22 cellular contexts compared by ENCODE assay signal in genomic region chr20:25218492-25218891, GRCh38.
"Had no signal": no experiment of that assay in that cellular context is flagged by ENCODE, and none has a peak within 500 bp of the region (broad histone marks: within the 10 kb centered on the region; RNA-seq: fewer than 3 reads in every experiment).

No MANE protein-coding gene starts in this region.

- H3K4me3 ChIP-seq: cardiac muscle cell, MG63 had no signal

- H3K27me3 Mint-ChIP-seq: activated CD4-positive, alpha-beta T cell treated with anti-CD3 and anti-CD28 coated beads for 36 hours; activated CD8-positive, alpha-beta T cell treated with anti-CD3 and anti-CD28 coated beads for 36 hours; activated naive CD8-positive, alpha-beta T cell had no signal

- H3K27me3 ChIP-seq: brain microvascular endothelial cell, cardiac muscle cell, MG63 had no signal

- H3K27ac ChIP-seq: brain microvascular endothelial cell, cardiac muscle cell, WERI-Rb-1 had no signal

- H3K9me3 ChIP-seq: MG63, SK-N-SH had no signal

- H3K4me3 Mint-ChIP-seq: activated CD4-positive, alpha-beta T cell treated with anti-CD3 and anti-CD28 coated beads for 36 hours; activated CD8-positive, alpha-beta T cell treated with anti-CD3 and anti-CD28 coated beads for 36 hours; activated naive CD4-positive, alpha-beta T cell treated with anti-CD3 and anti-CD28 coated beads for 36 hours; activated naive CD8-positive, alpha-beta T cell; activated T-helper 1 cell treated with anti-CD3 and anti-CD28 coated beads, Interleukin-12 subunit alpha, Interleukin-12 subunit beta, Interleukin-2, Interleukin-4 antibody, amounts not matched to agents 30 ng/mL and 10 ng/mL and 1 ng/mL, durations not matched to agents 14 hours and 24 hours and 36 hours had no signal

- DNase-seq: activated CD4-positive, alpha-beta T cell treated with anti-CD3 and anti-CD28 coated beads for 36 hours; activated CD8-positive, alpha-beta memory T cell treated with anti-CD3 and anti-CD28 coated beads, Interleukin-2, amount 50 U/mL, for 4 hours; activated CD8-positive, alpha-beta T cell treated with anti-CD3 and anti-CD28 coated beads for 36 hours; activated gamma-delta T cell; activated naive CD4-positive, alpha-beta T cell treated with anti-CD3 and anti-CD28 coated beads for 36 hours; brain microvascular endothelial cell; MG63; MV-4-11; NCI-H1105; NCI-H1436; NCI-H187; NCI-H2081; NCI-H446; NCI-H524; PC-3; SIG-M5; SK-N-SH; T-helper 1 cell; WERI-Rb-1 had no signal

- H3K27ac Mint-ChIP-seq: activated CD4-positive, alpha-beta T cell treated with anti-CD3 and anti-CD28 coated beads for 36 hours; activated CD8-positive, alpha-beta T cell treated with anti-CD3 and anti-CD28 coated beads for 36 hours; activated naive CD4-positive, alpha-beta T cell treated with anti-CD3 and anti-CD28 coated beads for 36 hours; activated naive CD8-positive, alpha-beta T cell; activated T-helper 1 cell treated with anti-CD3 and anti-CD28 coated beads, Interleukin-12 subunit alpha, Interleukin-12 subunit beta, Interleukin-2, Interleukin-4 antibody, amounts not matched to agents 30 ng/mL and 10 ng/mL and 1 ng/mL, durations not matched to agents 14 hours and 24 hours and 36 hours had no signal

- H3K36me3 ChIP-seq: MG63 had no signal

- ATAC-seq: activated CD4-positive, alpha-beta T cell treated with anti-CD3 and anti-CD28 coated beads for 36 hours; activated CD8-positive, alpha-beta T cell treated with anti-CD3 and anti-CD28 coated beads for 36 hours; PC-3 had no signal

- H3K9ac ChIP-seq: SK-N-SH had no signal

- H3K9me3 Mint-ChIP-seq: activated CD8-positive, alpha-beta T cell treated with anti-CD3 and anti-CD28 coated beads for 36 hours; activated naive CD4-positive, alpha-beta T cell treated with anti-CD3 and anti-CD28 coated beads for 36 hours; activated T-helper 1 cell treated with anti-CD3 and anti-CD28 coated beads, Interleukin-12 subunit alpha, Interleukin-12 subunit beta, Interleukin-2, Interleukin-4 antibody, amounts not matched to agents 30 ng/mL and 10 ng/mL and 1 ng/mL, durations not matched to agents 14 hours and 24 hours and 36 hours had no signal

- H3K4me2 ChIP-seq: SK-N-SH had no signal
